Comparison of ENCODE assay signal across 8 cellular contexts in the genomic region with DNA sequence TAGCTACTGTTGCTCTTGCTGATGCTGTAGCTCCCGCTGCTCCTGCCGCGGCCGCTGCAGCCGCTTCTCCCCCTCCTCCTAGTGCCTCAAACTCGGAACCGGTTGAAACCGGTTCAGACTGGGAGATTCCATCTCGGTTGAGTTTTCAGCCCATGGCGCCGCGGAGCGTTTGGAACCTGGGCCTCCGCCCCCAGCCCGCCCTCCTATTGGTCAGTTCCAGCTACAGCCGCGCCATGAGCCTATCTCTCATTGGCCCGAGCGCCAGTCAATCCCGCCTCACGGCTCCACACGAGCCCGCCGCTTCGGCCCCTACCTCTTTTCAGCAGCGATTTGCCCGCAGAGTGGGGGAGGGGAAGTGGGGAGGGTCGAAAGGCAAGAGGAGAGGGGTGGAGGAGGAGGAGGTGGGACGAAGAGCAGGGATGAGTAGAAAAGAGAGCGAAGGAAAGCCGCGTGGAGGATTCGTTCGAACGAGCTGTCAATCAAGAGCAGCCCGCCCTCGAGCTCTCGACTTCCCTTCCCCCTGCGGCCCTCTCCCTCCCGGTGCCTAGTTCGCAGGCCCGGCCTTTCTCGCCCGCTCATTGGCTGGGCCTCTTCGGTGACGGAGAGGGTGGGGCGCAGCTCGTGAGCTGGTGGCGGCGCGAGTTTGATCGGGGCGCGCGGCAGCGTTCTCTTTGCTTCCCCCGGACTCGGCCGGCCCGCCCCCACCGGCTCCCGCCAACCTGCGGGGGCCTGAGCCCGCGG. TPM values are rescaled to one million over a fixed set of nuclear protein-coding genes. Genes with fewer than 3 reads are reported as not detected.
A peak's percentile ranks its signal among the peaks of the same experiment; 100 is the strongest.
DNase-seq lines count a peak whose midpoint lies in the region; TF ChIP-seq lines count a peak whose summit lies in the region.

Gene XPO1 (minus strand): TSS at position 178 of the 741 bp plus-strand sequence. CDS start 4,459 bp downstream, outside the sequence.

- H3K79me1 ChIP-seq in neuronal stem cell (ENCODE audit: low read depth, low read length): no peaks in the 10 kb centered on the region

- H3K36me3 ChIP-seq in neuronal stem cell (replicated peaks in 1 of 2; ENCODE audit: control insufficient read depth in 2 of 2, insufficient read depth in 2 of 2, low read length in 2 of 2): peaks cover 0 to 15% of the 10 kb centered on the region in 2 donors

- CTCF ChIA-PET in HEK293T (lab: Yijun Ruan, JAX): no interaction called here

- H2BK120ac ChIP-seq in neuronal stem cell (ENCODE audit: low read depth, low read length): peak within 1 kb of the TSS; percentile 97

- peak within 1 kb of the TSS; percentile 97 for H2AK5ac ChIP-seq in neuronal stem cell (ENCODE audit: low read depth, low read length)

- H3K18ac ChIP-seq in neuronal stem cell (ENCODE audit: low read length): peak within 1 kb of the TSS; percentile 100

- peak within 1 kb of the TSS; percentile 100 for H3K9ac ChIP-seq in neuronal stem cell (ENCODE audit: low read depth, low read length, poor library complexity)

- WGBS in neuronal stem cell (ENCODE audit: extremely low coverage in 2 of 2, insufficient read length in 2 of 2, insufficient replicate concordance in 1 of 2), 2 donors: no CpG with 5 or more reads among the region's 65 CpGs

- POLR2A ChIA-PET in HEK293T (lab: Yijun Ruan, JAX): interaction anchor here (0.6 to 2.6 kb wide), 21 partner anchors 8 to 225 kb away, joined by 3 to 13 read pairs (median 4); partner anchors contain the start of gene USP34

- no peaks in the 10 kb centered on the region for H3K27me3 ChIP-seq in neuronal stem cell (ENCODE audit: control insufficient read depth in 3 of 3, insufficient read depth in 3 of 3, low read depth in 1 of 3, low read length in 3 of 3)

- peak within 1 kb of the TSS; percentile 100 for H2BK5ac ChIP-seq in neuronal stem cell (ENCODE audit: low read length)

- in situ Hi-C loops in SK-MEL-5 (cut with HindIII; ENCODE audit: low pct_unique_long_range_greater_than_20kb, low sequenced_read_pairs): no loop called here

- H2BK12ac ChIP-seq in neuronal stem cell (ENCODE audit: low read length): no peak within 1 kb of the TSS

- no peak for TF ChIP-seq CTCF in subcutaneous adipose tissue (IDR thresholded peaks at IDR 0.05; ENCODE audit: low read depth)

- no peak within 1 kb of the TSS for H2BK15ac ChIP-seq in neuronal stem cell (ENCODE audit: low read length)

- DNase-seq in GF-D8 (lab: John Stamatoyannopoulos, UW) (peak; percentile 99), HEK293T (ENCODE audit: extremely low spot score) (peak; percentile 95), MV-4-11 (lab: John Stamatoyannopoulos, UW) (peak; percentile 100), SK-MEL-5 (ENCODE audit: low read depth, low spot score) (peak; percentile 99), foreskin melanocyte (peak; percentile 99), neuronal stem cell (ENCODE audit: low spot score) (peak; percentile 100)
- DNase-seq in activated naive CD4-positive, alpha-beta T cell treated with Interleukin-2 at 50 U/mL for 16 hours: peak; percentile 99

- H3K4me3 ChIP-seq in neuronal stem cell (ENCODE audit: low read length in 2 of 2): peak within 1 kb of the TSS; percentile 68 to 99

- H4K91ac ChIP-seq in neuronal stem cell (ENCODE audit: low read depth, low read length, poor library complexity): peak within 1 kb of the TSS; percentile 92

- peak within 1 kb of the TSS; percentile 100 for H3K23ac ChIP-seq in neuronal stem cell (ENCODE audit: low read depth, low read length, poor library complexity)

- peaks cover 0 to 4% of the 10 kb centered on the region in 2 donors for H3K4me1 ChIP-seq in neuronal stem cell (ENCODE audit: control insufficient read depth in 2 of 2, insufficient read depth in 1 of 2, low read depth in 1 of 2, low read length in 2 of 2)

- peak within 1 kb of the TSS; percentile 38 for H3K14ac ChIP-seq in neuronal stem cell (ENCODE audit: low read length)

- no peaks in the 10 kb centered on the region for H3K9me3 ChIP-seq in neuronal stem cell (replicated peaks in 1 of 2; ENCODE audit: control insufficient read depth in 2 of 2, insufficient read depth in 1 of 2, low read depth in 1 of 2, low read length in 2 of 2)

- peak within 1 kb of the TSS; percentile 66 for H3K4ac ChIP-seq in neuronal stem cell (ENCODE audit: low read length)

- peak within 1 kb of the TSS; percentile 100 for H3K27ac ChIP-seq in neuronal stem cell (replicated peaks; ENCODE audit: low read length)

- H2AFZ ChIP-seq in neuronal stem cell (ENCODE audit: low read length): peak within 1 kb of the TSS; percentile 82

- H3K4me2 ChIP-seq in neuronal stem cell (ENCODE audit: insufficient read depth, low read length, poor library complexity, severe bottlenecking): peak within 1 kb of the TSS; percentile 52

- peak within 1 kb of the TSS; percentile 82 for H4K8ac ChIP-seq in neuronal stem cell (ENCODE audit: low read depth, low read length)

TF ChIP-seq in HEK293T, 16 proteins besides CTCF, POLR2A, EP300 and RAD21:
- no peak for TF ChIP-seq ELF4 (IDR thresholded peaks at IDR 0.05)
- no peak for TF ChIP-seq FOXA1 (IDR thresholded peaks at IDR 0.05)
- TF ChIP-seq CTBP1 (IDR thresholded peaks at IDR 0.05; ENCODE audit: borderline replicate concordance): no peak
- no peak for TF ChIP-seq SUZ12 (IDR thresholded peaks at IDR 0.05)
- TF ChIP-seq FOXK2 (IDR thresholded peaks at IDR 0.05): no peak
- peak; percentile 23; the same call in 1 of the 2 replicates for TF ChIP-seq HDGF (IDR thresholded peaks at IDR 0.05; ENCODE audit: borderline replicate concordance)
- no peak for TF ChIP-seq ARNT (IDR thresholded peaks at IDR 0.05)
- TF ChIP-seq NFRKB (IDR thresholded peaks at IDR 0.05): no peak
- TF ChIP-seq L3MBTL2 (conservative IDR thresholded peaks at IDR 0.05): no peak
- no peak for TF ChIP-seq FOXM1 (IDR thresholded peaks at IDR 0.05; ENCODE audit: borderline replicate concordance)
- TF ChIP-seq TARDBP (IDR thresholded peaks at IDR 0.05): no peak
- TF ChIP-seq LEF1 (IDR thresholded peaks at IDR 0.05; ENCODE audit: borderline replicate concordance): peak; percentile 86
- TF ChIP-seq PKNOX1 (IDR thresholded peaks at IDR 0.05): peak; percentile 100
- no peak for TF ChIP-seq ZNF384 (IDR thresholded peaks at IDR 0.05)
- TF ChIP-seq BHLHE40 (IDR thresholded peaks at IDR 0.05; ENCODE audit: borderline replicate concordance): no peak
- TF ChIP-seq SP1 (IDR thresholded peaks at IDR 0.05): no peak

RNA-seq across cellular contexts. Expression of gene XPO1, which starts in this region (rescaled TPM):
- total RNA-seq in SK-MEL-5 (2014; rRNA removed; shearing (Covaris generic)): 206 and 210 TPM in 2 replicates
- polyA plus RNA-seq in SK-MEL-5 (2015; cell fraction: cytosol; rRNA removed): 146 and 179 TPM in 2 replicates
- polyA plus RNA-seq in SK-MEL-5 (2015; cell fraction: nucleus; rRNA removed): 403 and 505 TPM in 2 replicates
- 114 TPM for polyA plus RNA-seq in neuronal stem cell (2013, experiment 1 of 2)
- polyA plus RNA-seq in neuronal stem cell (2013, experiment 2 of 2): 118 TPM
- total RNA-seq in subcutaneous adipose tissue: 100 to 1,000 TPM in 3 of 4 donors, 10 to 100 TPM in 1; 96.1 to 139 (median 121) TPM

Comparison
In these comparisons a context has a peak if more than half of its experiments do, and no peak if none do; other contexts are left out.
1. Peak in every context shown above with its lines: DNase-seq, H3K4me3 ChIP-seq and H3K27ac ChIP-seq.